8 cellular contexts compared by ENCODE assay signal in the genomic region with DNA sequence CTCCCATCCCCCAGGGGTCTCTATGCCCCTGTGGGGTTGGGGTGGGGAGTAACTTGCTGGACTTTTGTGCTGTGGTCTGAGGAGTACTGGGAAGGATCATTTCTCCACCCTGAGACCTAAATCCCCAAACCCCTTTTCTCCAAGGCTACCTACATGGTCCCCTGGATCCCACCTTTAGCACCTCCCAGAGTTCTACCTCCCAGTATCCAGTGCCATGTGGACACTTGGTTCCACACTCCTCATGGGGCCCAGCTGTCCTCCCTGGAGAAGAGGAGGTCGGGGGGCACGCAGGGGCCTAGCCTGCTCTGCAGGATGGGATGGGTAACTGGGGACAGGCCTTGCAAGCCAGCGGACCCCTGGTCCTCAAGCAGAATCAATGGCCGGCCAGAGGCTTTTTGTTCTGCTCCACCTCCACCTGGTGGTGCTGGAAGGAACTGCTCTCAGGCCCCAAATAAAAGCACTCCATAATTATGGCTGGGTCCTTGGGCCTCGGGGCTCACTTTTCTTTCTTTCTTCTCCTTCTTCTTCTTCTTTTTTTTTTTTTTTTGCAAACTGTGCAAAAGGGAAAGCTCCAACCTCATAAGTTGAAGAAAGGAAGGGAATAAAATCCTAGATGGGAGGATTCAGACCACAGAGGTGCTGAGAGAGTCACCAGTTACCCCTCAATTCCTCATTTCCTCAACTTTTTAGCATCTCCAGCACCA.
A peak's percentile ranks its signal among the peaks of the same experiment; 100 is the strongest.
DNase-seq lines count a peak whose midpoint lies in the region; ATAC-seq and TF ChIP-seq lines count a peak whose summit lies in the region.

No MANE protein-coding gene starts in this region.

- no peak overlapping the region for H3K9ac ChIP-seq in SK-N-SH

- no peaks in the 10 kb centered on the region for H3F3A ChIP-seq in SK-N-SH (replicated peaks; ENCODE audit: insufficient read depth)

- H3K27me3 Mint-ChIP-seq in activated naive CD8-positive, alpha-beta T cell treated with anti-CD3 and anti-CD28 coated beads, Interleukin-2, amount 50 U/mL, for 24 hours = peaks cover 7% of the 10 kb centered on the region

- H3K36me3 ChIP-seq in SK-N-SH (replicated peaks in 1 of 2; ENCODE audit: control insufficient read depth in 1 of 2, insufficient read depth in 2 of 2, low read length in 1 of 2) (no peaks in the 10 kb centered on the region), cardiac muscle cell (no peaks in the 10 kb centered on the region), prostate gland (no peaks in the 10 kb centered on the region)

- no peak overlapping the region for H3K4me2 ChIP-seq in SK-N-SH

- CTCF ChIA-PET in SK-N-SH (lab: Yijun Ruan, JAX) = interaction anchor here (0.8 to 17.2 kb wide), 29 partner anchors 9 to 230 kb away, joined by 3 to 225 read pairs (median 5); a partner anchor contains a TSS

- 33% methylated on average over 5 of the region's 5 CpGs for WGBS in SK-N-SH (ENCODE audit: low lambda C conversion rate)
- 38% methylated on average over 5 of the region's 5 CpGs for WGBS in prostate gland

- TF ChIP-seq POLR2A in prostate gland (IDR thresholded peaks at IDR 0.05) = no peak

- no peaks in the 10 kb centered on the region for H4K20me1 ChIP-seq in SK-N-SH (ENCODE audit: insufficient read depth)

- H2AFZ ChIP-seq in SK-N-SH (ENCODE audit: low read depth) = no peak overlapping the region

- peak; percentile 79 for TF ChIP-seq RAD21 in SK-N-SH (IDR thresholded peaks at IDR 0.05; ENCODE audit: low read length)

- peak; percentile 74 for ATAC-seq in HG03432 (IDR thresholded peaks at IDR 0.05; ENCODE audit: unreplicated experiment)
- ATAC-seq in activated naive CD8-positive, alpha-beta T cell treated with anti-CD3 and anti-CD28 coated beads, Interleukin-2, amount 50 U/mL, for 24 hours = no peak

- H3K27me3 ChIP-seq in SK-N-SH (ENCODE audit: insufficient read depth) = no peaks in the 10 kb centered on the region
- no peaks in the 10 kb centered on the region for H3K27me3 ChIP-seq in cardiac muscle cell
- H3K27me3 ChIP-seq in prostate gland (replicated peaks; ENCODE audit: insufficient read depth) = no peaks in the 10 kb centered on the region

- H3K4me3 ChIP-seq in SK-N-SH (ENCODE audit: low read depth in 2 of 2, low read length in 1 of 2) (no peak overlapping the region), cardiac muscle cell (no peak overlapping the region), prostate gland (no peak overlapping the region)

- H3K27ac ChIP-seq in SK-N-SH (ENCODE audit: low read depth in 2 of 2, low read length in 1 of 2) (no peak overlapping the region), cardiac muscle cell (no peak overlapping the region), prostate gland (peak overlapping the region; percentile 31 to 62)

- TF ChIP-seq EP300 in SK-N-SH (IDR thresholded peaks at IDR 0.05; ENCODE audit: borderline replicate concordance in 1 of 2, low read depth in 1 of 2, low read length in 1 of 2) = no peak

- H3K9me2 ChIP-seq in SK-N-SH = no peaks in the 10 kb centered on the region

- POLR2A ChIA-PET in SK-N-SH (lab: Yijun Ruan, JAX) = no interaction called here

- intact Hi-C loops in prostate gland (cut with DNase I) = loop anchor here (1.0 to 5.0 kb wide), 2 partner anchors 76 to 103 kb away; no protein-coding TSS in a partner anchor

- peaks cover 0 to 2% of the 10 kb centered on the region in 2 experiments; a peak in 1 of 4 replicates for H3K4me1 ChIP-seq in SK-N-SH (ENCODE audit: control insufficient read depth in 1 of 2, insufficient read depth in 2 of 2, low read depth in 1 of 2, low read length in 1 of 2)
- H3K4me1 ChIP-seq in cardiac muscle cell (ENCODE audit: low read depth) = no peaks in the 10 kb centered on the region
- peaks cover 4% of the 10 kb centered on the region for H3K4me1 ChIP-seq in prostate gland (replicated peaks)

- no peaks in the 10 kb centered on the region for H3K36me3 Mint-ChIP-seq in activated naive CD8-positive, alpha-beta T cell treated with anti-CD3 and anti-CD28 coated beads, Interleukin-2, amount 50 U/mL, for 24 hours (ENCODE audit: low read depth)

- H3K27ac Mint-ChIP-seq in activated naive CD8-positive, alpha-beta T cell treated with anti-CD3 and anti-CD28 coated beads, Interleukin-2, amount 50 U/mL, for 24 hours = no peak overlapping the region

- TF ChIP-seq CTCF in SK-N-SH (IDR thresholded peaks at IDR 0.05) (peak; percentile 79), cardiac muscle cell (IDR thresholded peaks at IDR 0.05; ENCODE audit: low read depth, low read length) (peak; percentile 92), prostate gland (IDR thresholded peaks at IDR 0.05) (peak; percentile 75 to 87 (median 80))

- DNase-seq in NCI-H1436 (lab: John Stamatoyannopoulos, UW) (peak; percentile 44), NCI-H1436 treated with DMSO at 0.1 percent for 48 hours (lab: John Stamatoyannopoulos, UW) (no peak), SK-N-SH (peak; percentile 85), cardiac muscle cell (ENCODE audit: low read depth in 1 of 2, low spot score in 1 of 2) (peak; percentile 70 to 76), prostate gland (ENCODE audit: low spot score) (peak; percentile 62), cortex of kidney (lab: John Stamatoyannopoulos, UW) (no peak)
- peak; percentile 68 for DNase-seq in activated naive CD8-positive, alpha-beta T cell treated with anti-CD3 and anti-CD28 coated beads, Interleukin-2, amount 50 U/mL, for 24 hours

- H3K79me2 ChIP-seq in SK-N-SH (ENCODE audit: insufficient read depth) = no peaks in the 10 kb centered on the region

- H3K4me1 Mint-ChIP-seq in activated naive CD8-positive, alpha-beta T cell treated with anti-CD3 and anti-CD28 coated beads, Interleukin-2, amount 50 U/mL, for 24 hours = no peaks in the 10 kb centered on the region

- H3K9me3 ChIP-seq in SK-N-SH (no peaks in the 10 kb centered on the region), cardiac muscle cell (ENCODE audit: low read depth) (no peaks in the 10 kb centered on the region), prostate gland (no peaks in the 10 kb centered on the region)

- H3K4me3 Mint-ChIP-seq in activated naive CD8-positive, alpha-beta T cell treated with anti-CD3 and anti-CD28 coated beads, Interleukin-2, amount 50 U/mL, for 24 hours = no peak overlapping the region

- H3K9me3 Mint-ChIP-seq in activated naive CD8-positive, alpha-beta T cell treated with anti-CD3 and anti-CD28 coated beads, Interleukin-2, amount 50 U/mL, for 24 hours = no peaks in the 10 kb centered on the region

TF ChIP-seq in SK-N-SH, 30 proteins besides CTCF, POLR2A, EP300 and RAD21:
- peak; percentile 55; the same call in 1 of the 2 replicates for TF ChIP-seq YY1 (IDR thresholded peaks at IDR 0.05; ENCODE audit: low read depth)
- peak; percentile 37 for TF ChIP-seq CHD2 (IDR thresholded peaks at IDR 0.05; ENCODE audit: low read length, partially characterized antibody)
- TF ChIP-seq SMC3 (IDR thresholded peaks at IDR 0.05; ENCODE audit: low read depth, low read length) = peak; percentile 81
- TF ChIP-seq TCF12 (IDR thresholded peaks at IDR 0.05) = no peak
- TF ChIP-seq MXI1 (IDR thresholded peaks at IDR 0.05; ENCODE audit: low read depth, low read length) = no peak

Comparison
In these comparisons a context has a peak if more than half of its experiments do, and no peak if none do; other contexts are left out.
1. DNase-seq: peak in NCI-H1436 (single experiment), SK-N-SH (single experiment), activated naive CD8-positive, alpha-beta T cell treated with anti-CD3 and anti-CD28 coated beads, Interleukin-2, amount 50 U/mL, for 24 hours (single experiment), cardiac muscle cell (2 of 2) and prostate gland (single experiment); none in NCI-H1436 treated with DMSO at 0.1 percent for 48 hours (single experiment) and cortex of kidney (single experiment).
2. H3K27ac ChIP-seq: peak in prostate gland (2 of 2); none in SK-N-SH (0 of 2) and cardiac muscle cell (single experiment).
3. Peak in every context shown above with its lines, with median percentiles within 50 percentile points of each other: CTCF ChIP-seq.